Comparison of ENCODE assay signal across 17 cellular contexts in genomic region chr1:21314797-21315396, GRCh38. TPM values are rescaled to one million over a fixed set of nuclear protein-coding genes. Genes with fewer than 3 reads are reported as not detected.
DNase-seq lines count a peak whose midpoint lies in the region; ATAC-seq and TF ChIP-seq lines count a peak whose summit lies in the region.
"Had no signal": no experiment of that assay in that cellular context is flagged by ENCODE, and none has a peak within 500 bp of the region (broad histone marks: within the 10 kb centered on the region; RNA-seq: fewer than 3 reads in every experiment).

No MANE protein-coding gene starts in this region.

- CTCF ChIA-PET in SK-N-SH (lab: Yijun Ruan, JAX) = interaction anchor here (0.6 to 5.5 kb wide), 2 partner anchors 46 to 55 kb away, joined by 3 to 25 read pairs; no protein-coding TSS in a partner anchor

- no peak overlapping the region for H3K4me3 ChIP-seq in SK-N-SH (ENCODE audit: low read depth in 2 of 2, low read length in 1 of 2)
- no peak overlapping the region for H3K4me3 ChIP-seq in mesodermal cell (ENCODE audit: extremely low read depth, insufficient read depth, low read length, poor library complexity, severe bottlenecking)
- H3K4me3 ChIP-seq: mucosa of descending colon had no signal

- 100% methylated on average over 2 of the region's 2 CpGs for WGBS in SK-N-SH (ENCODE audit: low lambda C conversion rate)
- 94 to 100% methylated on average over 1 to 2 of the region's 2 CpGs for WGBS in mesodermal cell (ENCODE audit: insufficient coverage in 2 of 2), 2 experiments

- H3K27ac Mint-ChIP-seq in brain = peak overlapping the region in 4 of 5 experiments; percentile 18 to 64 (median 57)
- H3K27ac Mint-ChIP-seq: activated naive CD8-positive, alpha-beta T cell treated with anti-CD3 and anti-CD28 coated beads for 36 hours had no signal

- no peak overlapping the region for H3K9ac ChIP-seq in SK-N-SH

- no peak for TF ChIP-seq RAD21 in SK-N-SH (IDR thresholded peaks at IDR 0.05; ENCODE audit: low read length)

- H3K4me2 ChIP-seq in SK-N-SH = no peak overlapping the region

- no peaks in the 10 kb centered on the region for H3K27me3 ChIP-seq in SK-N-SH (ENCODE audit: insufficient read depth)

- POLR2A ChIA-PET in SK-N-SH (lab: Yijun Ruan, JAX) = no interaction called here

- no peaks in the 10 kb centered on the region for H3K9me2 ChIP-seq in SK-N-SH

- no peak overlapping the region for H2AFZ ChIP-seq in SK-N-SH (ENCODE audit: low read depth)

- no peaks in the 10 kb centered on the region for H3K9me3 Mint-ChIP-seq in brain
- H3K9me3 Mint-ChIP-seq: activated naive CD8-positive, alpha-beta T cell treated with anti-CD3 and anti-CD28 coated beads for 36 hours had no signal

- no peak for TF ChIP-seq EP300 in SK-N-SH (IDR thresholded peaks at IDR 0.05; ENCODE audit: borderline replicate concordance in 1 of 2, low read depth in 1 of 2, low read length in 1 of 2)

- DNase-seq in SK-N-SH (no peak), HT-29 (ENCODE audit: low spot score) (no peak), NCI-H1694 treated with DMSO at 0.1 percent for 48 hours (lab: John Stamatoyannopoulos, UW) (no peak)
- DNase-seq: activated naive CD8-positive, alpha-beta T cell treated with anti-CD3 and anti-CD28 coated beads for 36 hours; GDM1; mucosa of descending colon; MV-4-11; NCI-H2171; stimulated activated CD4-positive, alpha-beta T cell treated with anti-CD3 and anti-CD28 coated beads, Interleukin-4, amount 100 ng/mL, for 1 hour; stimulated activated naive CD4-positive, alpha-beta T cell; WERI-Rb-1 had no signal

- H3K4me3 Mint-ChIP-seq in brain = no peak overlapping the region
- H3K4me3 Mint-ChIP-seq: activated naive CD8-positive, alpha-beta T cell treated with anti-CD3 and anti-CD28 coated beads for 36 hours had no signal

- ATAC-seq in SK-N-SH treated with all-trans-retinoic acid at 6 μM for 48 hours = no peak
- ATAC-seq in HG02678 (IDR thresholded peaks at IDR 0.05; ENCODE audit: unreplicated experiment) = no peak
- ATAC-seq: mucosa of descending colon had no signal

- peaks cover 6% of the 10 kb centered on the region for H3F3A ChIP-seq in SK-N-SH (replicated peaks; ENCODE audit: insufficient read depth)

- H3K27me3 Mint-ChIP-seq in brain = no peaks in the 10 kb centered on the region
- H3K27me3 Mint-ChIP-seq: activated naive CD8-positive, alpha-beta T cell treated with anti-CD3 and anti-CD28 coated beads for 36 hours had no signal

- H3K27ac ChIP-seq in SK-N-SH (ENCODE audit: low read depth in 2 of 2, low read length in 1 of 2) = peak overlapping the region in 1 of 2 experiments; percentile 83; a peak in 2 of 4 replicates
- H3K27ac ChIP-seq in mesodermal cell (ENCODE audit: low read depth, low read length, severe bottlenecking) = peak overlapping the region; percentile 29
- peak overlapping the region; percentile 30 for H3K27ac ChIP-seq in temporal lobe (ENCODE audit: low read depth, low read length)
- H3K27ac ChIP-seq: 22Rv1, WERI-Rb-1 had no signal

- H3K36me3 ChIP-seq in SK-N-SH (replicated peaks in 1 of 2; ENCODE audit: control insufficient read depth in 1 of 2, insufficient read depth in 2 of 2, low read length in 1 of 2) = no peaks in the 10 kb centered on the region
- peaks cover 31% of the 10 kb centered on the region for H3K36me3 ChIP-seq in mesodermal cell (ENCODE audit: control insufficient read depth, insufficient read depth, low read length)
- H3K36me3 ChIP-seq: WERI-Rb-1 had no signal

- H4K20me1 ChIP-seq in SK-N-SH (ENCODE audit: insufficient read depth) = peaks cover 8% of the 10 kb centered on the region; the same call in 1 of the 2 replicates

- 0 out of 2 replicates have a peak, but pooled peaks cover 11% of the 10 kb centered on the region for H3K79me2 ChIP-seq in SK-N-SH (ENCODE audit: insufficient read depth)

- H3K36me3 Mint-ChIP-seq in brain = no peaks in the 10 kb centered on the region

- TF ChIP-seq CTCF in SK-N-SH (IDR thresholded peaks at IDR 0.05) (no peak), brain (conservative IDR thresholded peaks at IDR 0.05) (no peak)

- H3K9me3 ChIP-seq in SK-N-SH (no peaks in the 10 kb centered on the region), mesodermal cell (ENCODE audit: control insufficient read depth, low read length) (no peaks in the 10 kb centered on the region)
- H3K9me3 ChIP-seq: mucosa of descending colon had no signal

- H3K4me1 ChIP-seq in SK-N-SH (ENCODE audit: control insufficient read depth in 1 of 2, insufficient read depth in 2 of 2, low read depth in 1 of 2, low read length in 1 of 2) (peaks cover 14 to 66% of the 10 kb centered on the region in 2 experiments; a peak in 3 of 4 replicates), mesodermal cell (ENCODE audit: control insufficient read depth, insufficient read depth, low read length, poor library complexity, severe bottlenecking) (peaks cover 52% of the 10 kb centered on the region)

- peaks cover 73% of the 10 kb centered on the region for H3K4me1 Mint-ChIP-seq in brain

TF ChIP-seq in SK-N-SH treated with all-trans-retinoic acid at 6 μM for 48 hours, 23 proteins besides CTCF, POLR2A, EP300 and RAD21:
- TF ChIP-seq PPARA (CRISPR knock-in tag; IDR thresholded peaks at IDR 0.05; ENCODE audit: borderline replicate concordance) (no peak), ZFP3 (CRISPR knock-in tag; IDR thresholded peaks at IDR 0.05) (peak; percentile 99), ARNTL (CRISPR knock-in tag; IDR thresholded peaks at IDR 0.05; ENCODE audit: borderline replicate concordance, low read depth) (no peak)

TF ChIP-seq in SK-N-SH, 30 proteins besides CTCF, POLR2A, EP300 and RAD21:
- TF ChIP-seq TEAD4 (IDR thresholded peaks at IDR 0.05; ENCODE audit: borderline replicate concordance, insufficient read depth) (no peak), USF1 (IDR thresholded peaks at IDR 0.05; ENCODE audit: borderline replicate concordance, low read depth) (no peak), TAF1 (IDR thresholded peaks at IDR 0.05; ENCODE audit: borderline replicate concordance, low read depth, low read length) (no peak), SMC3 (IDR thresholded peaks at IDR 0.05; ENCODE audit: low read depth, low read length) (no peak), JUND (IDR thresholded peaks at IDR 0.05) (no peak), RFX5 (IDR thresholded peaks at IDR 0.05; ENCODE audit: low read length) (no peak), YY1 (IDR thresholded peaks at IDR 0.05; ENCODE audit: low read depth) (no peak), ELF1 (IDR thresholded peaks at IDR 0.05) (no peak), RCOR1 (IDR thresholded peaks at IDR 0.05; ENCODE audit: low read length) (no peak), FOSL2 (IDR thresholded peaks at IDR 0.05; ENCODE audit: borderline replicate concordance, low read depth) (no peak), CHD2 (IDR thresholded peaks at IDR 0.05; ENCODE audit: low read length, partially characterized antibody) (no peak), RXRA (IDR thresholded peaks at IDR 0.05; ENCODE audit: borderline replicate concordance, low read depth) (no peak)
TF ChIP-seq in SK-N-SH: peak in this region for 0.

RNA-seq across cellular contexts. Expression of gene ECE1, which starts 24.6 kb away (rescaled TPM):
- polyA plus RNA-seq in SK-N-SH (2012; rRNA removed) = 62.3 and 96.6 TPM in 2 replicates
- polyA plus RNA-seq in SK-N-SH (2012; cell fraction: cytosol; rRNA removed) = 48.1 and 60.4 TPM in 2 replicates
- 53.0 and 69.9 TPM in 2 replicates for polyA plus RNA-seq in SK-N-SH (2012; cell fraction: nucleus; rRNA removed)
- polyA plus RNA-seq in brain (ENCODE audit: insufficient read depth, low read depth, low replicate concordance) = 70.1 TPM
- 279 TPM for polyA plus RNA-seq in mesodermal cell (2013, experiment 1 of 2)
- polyA plus RNA-seq in mesodermal cell (2013, experiment 2 of 2) = 263 TPM
- total RNA-seq in temporal lobe = 9.8 TPM
- 71.6 and 77.6 TPM in 2 replicates for total RNA-seq in HT-29 (2014; rRNA removed; shearing (Covaris generic))
